Comparison of ENCODE assay signal across 1 cellular context in the genomic region with DNA sequence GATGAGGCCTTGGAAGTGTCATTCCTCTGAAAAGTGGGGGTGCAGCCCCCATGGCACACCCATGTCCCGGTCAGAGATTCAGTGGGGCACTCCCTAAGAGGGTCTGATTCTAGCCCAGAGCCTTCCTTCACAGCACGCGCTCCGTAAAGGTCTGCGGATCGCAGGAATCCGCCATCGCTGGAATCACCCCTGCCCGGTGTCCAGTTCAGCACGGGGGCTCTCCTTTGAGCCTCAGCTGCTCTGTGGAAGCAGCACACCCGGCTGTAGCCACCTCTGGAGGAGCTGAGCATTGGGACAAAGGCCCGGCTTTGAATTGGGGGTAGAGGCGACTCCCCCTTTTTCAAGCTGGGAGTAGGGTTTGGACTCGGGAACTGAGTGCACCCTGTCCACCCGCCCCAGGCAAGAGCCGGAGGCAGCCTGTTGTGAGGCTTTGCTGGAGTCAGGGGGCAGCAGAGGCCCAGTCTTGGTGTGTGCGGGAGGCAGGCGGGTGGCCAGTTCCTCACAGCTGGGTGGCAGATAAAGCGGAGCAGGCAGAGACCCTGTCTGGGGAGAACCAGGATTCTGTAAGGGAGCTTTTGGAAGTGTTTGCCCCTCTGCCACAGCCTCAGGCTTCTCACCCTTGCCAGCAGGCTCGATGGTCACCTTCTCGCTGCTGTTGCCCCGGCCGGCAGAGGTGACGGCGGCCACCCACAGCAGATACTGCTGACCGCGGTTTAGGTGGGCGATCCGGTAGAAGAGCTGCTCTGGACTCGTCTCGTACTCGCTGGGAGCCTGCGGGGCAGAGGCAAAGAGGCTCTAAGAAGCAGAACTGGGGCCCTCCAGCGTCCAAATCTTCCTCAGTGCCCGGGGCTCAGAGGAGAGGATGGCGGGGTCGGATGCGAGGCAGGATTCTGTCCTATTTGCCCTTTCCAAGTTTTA.
TF ChIP-seq lines count a peak whose summit lies in the region.

No MANE protein-coding gene starts in this region.

TF ChIP-seq in HepG2, 621 proteins besides CTCF, POLR2A, EP300 and RAD21 (continued from another document):
- TF ChIP-seq, protein P1, sequence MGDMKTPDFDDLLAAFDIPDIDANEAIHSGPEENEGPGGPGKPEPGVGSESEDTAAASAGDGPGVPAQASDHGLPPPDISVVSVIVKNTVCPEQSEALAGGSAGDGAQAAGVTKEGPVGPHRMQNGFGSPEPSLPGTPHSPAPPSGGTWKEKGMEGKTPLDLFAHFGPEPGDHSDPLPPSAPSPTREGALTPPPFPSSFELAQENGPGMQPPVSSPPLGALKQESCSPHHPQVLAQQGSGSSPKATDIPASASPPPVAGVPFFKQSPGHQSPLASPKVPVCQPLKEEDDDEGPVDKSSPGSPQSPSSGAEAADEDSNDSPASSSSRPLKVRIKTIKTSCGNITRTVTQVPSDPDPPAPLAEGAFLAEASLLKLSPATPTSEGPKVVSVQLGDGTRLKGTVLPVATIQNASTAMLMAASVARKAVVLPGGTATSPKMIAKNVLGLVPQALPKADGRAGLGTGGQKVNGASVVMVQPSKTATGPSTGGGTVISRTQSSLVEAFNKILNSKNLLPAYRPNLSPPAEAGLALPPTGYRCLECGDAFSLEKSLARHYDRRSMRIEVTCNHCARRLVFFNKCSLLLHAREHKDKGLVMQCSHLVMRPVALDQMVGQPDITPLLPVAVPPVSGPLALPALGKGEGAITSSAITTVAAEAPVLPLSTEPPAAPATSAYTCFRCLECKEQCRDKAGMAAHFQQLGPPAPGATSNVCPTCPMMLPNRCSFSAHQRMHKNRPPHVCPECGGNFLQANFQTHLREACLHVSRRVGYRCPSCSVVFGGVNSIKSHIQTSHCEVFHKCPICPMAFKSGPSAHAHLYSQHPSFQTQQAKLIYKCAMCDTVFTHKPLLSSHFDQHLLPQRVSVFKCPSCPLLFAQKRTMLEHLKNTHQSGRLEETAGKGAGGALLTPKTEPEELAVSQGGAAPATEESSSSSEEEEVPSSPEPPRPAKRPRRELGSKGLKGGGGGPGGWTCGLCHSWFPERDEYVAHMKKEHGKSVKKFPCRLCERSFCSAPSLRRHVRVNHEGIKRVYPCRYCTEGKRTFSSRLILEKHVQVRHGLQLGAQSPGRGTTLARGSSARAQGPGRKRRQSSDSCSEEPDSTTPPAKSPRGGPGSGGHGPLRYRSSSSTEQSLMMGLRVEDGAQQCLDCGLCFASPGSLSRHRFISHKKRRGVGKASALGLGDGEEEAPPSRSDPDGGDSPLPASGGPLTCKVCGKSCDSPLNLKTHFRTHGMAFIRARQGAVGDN (CRISPR knock-in tag; IDR thresholded peaks at IDR 0.05), result 0 out of 2 replicates have a peak, but pooled peaks have one; percentile 14
- TF ChIP-seq CENPT (CRISPR knock-in tag; IDR thresholded peaks at IDR 0.05; ENCODE audit: low read depth), result no peak
- no peak for TF ChIP-seq MXI1 (IDR thresholded peaks at IDR 0.05; ENCODE audit: borderline replicate concordance, low read depth, low read length)
- no peak for TF ChIP-seq JUND (CRISPR knock-in tag; IDR thresholded peaks at IDR 0.05)
- TF ChIP-seq, protein P2, sequence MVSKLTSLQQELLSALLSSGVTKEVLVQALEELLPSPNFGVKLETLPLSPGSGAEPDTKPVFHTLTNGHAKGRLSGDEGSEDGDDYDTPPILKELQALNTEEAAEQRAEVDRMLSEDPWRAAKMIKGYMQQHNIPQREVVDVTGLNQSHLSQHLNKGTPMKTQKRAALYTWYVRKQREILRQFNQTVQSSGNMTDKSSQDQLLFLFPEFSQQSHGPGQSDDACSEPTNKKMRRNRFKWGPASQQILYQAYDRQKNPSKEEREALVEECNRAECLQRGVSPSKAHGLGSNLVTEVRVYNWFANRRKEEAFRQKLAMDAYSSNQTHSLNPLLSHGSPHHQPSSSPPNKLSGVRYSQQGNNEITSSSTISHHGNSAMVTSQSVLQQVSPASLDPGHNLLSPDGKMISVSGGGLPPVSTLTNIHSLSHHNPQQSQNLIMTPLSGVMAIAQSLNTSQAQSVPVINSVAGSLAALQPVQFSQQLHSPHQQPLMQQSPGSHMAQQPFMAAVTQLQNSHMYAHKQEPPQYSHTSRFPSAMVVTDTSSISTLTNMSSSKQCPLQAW (CRISPR knock-in tag; IDR thresholded peaks at IDR 0.05), result peak; percentile 44; the same call in 1 of the 2 replicates
- TF ChIP-seq ZNF776 (CRISPR knock-in tag; IDR thresholded peaks at IDR 0.05), result no peak
- no peak for TF ChIP-seq PHB2 (IDR thresholded peaks at IDR 0.05; ENCODE audit: partially characterized antibody)
- no peak for TF ChIP-seq ZNF883 (CRISPR knock-in tag; IDR thresholded peaks at IDR 0.05; ENCODE audit: not compliant biosample characterization)
